ENCODE assay signal across 8 cellular contexts in the genomic region with DNA sequence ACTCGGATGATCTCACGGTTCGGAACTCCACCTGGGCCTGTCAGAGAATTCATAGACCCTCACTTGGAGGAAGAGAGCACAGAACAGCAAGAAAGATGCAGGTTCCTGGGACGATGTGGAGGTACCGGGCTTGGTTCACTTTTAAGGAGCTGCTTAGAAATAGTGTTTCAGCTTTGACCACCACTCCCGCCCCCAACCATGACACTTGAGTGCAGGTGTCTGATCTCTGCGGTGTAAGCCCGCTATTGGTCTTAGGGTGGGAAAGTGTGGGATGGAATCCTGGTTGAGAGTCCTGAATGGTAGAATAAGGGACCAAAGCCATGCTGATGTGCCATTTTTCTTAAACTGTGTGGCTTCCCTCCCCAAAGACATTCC.
A peak's percentile ranks its signal among the peaks of the same experiment; 100 is the strongest.
DNase-seq lines count a peak whose midpoint lies in the region; ATAC-seq, FAIRE-seq and TF ChIP-seq lines count a peak whose summit lies in the region.
"Had no signal": no experiment of that assay in that cellular context is flagged by ENCODE, and none has a peak within 500 bp of the region (broad histone marks: within the 10 kb centered on the region; RNA-seq: fewer than 3 reads in every experiment).

No MANE protein-coding gene starts in this region.

- peaks cover 18% of the 10 kb centered on the region for H3K4me1 ChIP-seq in GM23338 (ENCODE audit: insufficient read depth)
- H3K4me1 ChIP-seq in RWPE2 (ENCODE audit: insufficient read depth, poor library complexity, severe bottlenecking) = peaks cover 19% of the 10 kb centered on the region
- peaks cover 5% of the 10 kb centered on the region for H3K4me1 ChIP-seq in endothelial cell of umbilical vein (ENCODE audit: control insufficient read depth, extremely low read depth, insufficient read depth, low read length)
- peaks cover 0 to 24% (median 19%) of the 10 kb centered on the region in 4 donors for H3K4me1 ChIP-seq in sigmoid colon

- no peaks in the 10 kb centered on the region for H3K36me3 Mint-ChIP-seq in GM23338 (ENCODE audit: low read depth)

- no peak overlapping the region for H3K27ac Mint-ChIP-seq in GM23338

- intact Hi-C loops in endothelial cell of umbilical vein (cut with micrococcal nuclease) (no loop called here), sigmoid colon (cut with DNase I) (no loop called here)

- ATAC-seq in GM23338 = no peak
- ATAC-seq in RWPE2 (ENCODE audit: low read depth) = no peak
- no peak for ATAC-seq in HG03520 (IDR thresholded peaks at IDR 0.05; ENCODE audit: unreplicated experiment)
- no peak for ATAC-seq in GM18498 (IDR thresholded peaks at IDR 0.05; ENCODE audit: unreplicated experiment)

- no peak for FAIRE-seq in endothelial cell of umbilical vein (lab: Jason Lieb, UNC)

- no peak for TF ChIP-seq POLR2A in endothelial cell of umbilical vein (IDR thresholded peaks at IDR 0.05; ENCODE audit: low read depth, low read length)
- TF ChIP-seq POLR2A in sigmoid colon (IDR thresholded peaks at IDR 0.05) = no peak

- H3K27ac ChIP-seq in GM23338 (ENCODE audit: low read depth) (no peak overlapping the region), RWPE2 (ENCODE audit: poor library complexity, severe bottlenecking) (peak overlapping the region; percentile 26), endothelial cell of umbilical vein (ENCODE audit: insufficient read depth, low read depth, low read length) (no peak overlapping the region), sigmoid colon (peak overlapping the region; percentile 51 to 70 (median 58))

- H2AFZ ChIP-seq in GM23338 (peak overlapping the region; percentile 84; the same call in 1 of the 2 replicates), endothelial cell of umbilical vein (ENCODE audit: low read depth, low read length) (no peak overlapping the region)

- H3K4me1 Mint-ChIP-seq in GM23338 = peaks cover 46% of the 10 kb centered on the region

- CTCF ChIA-PET in endothelial cell of umbilical vein (lab: Charles Lee) = interaction anchor here (1.3 to 2.3 kb wide), 4 partner anchors 17 to 265 kb away, joined by 4 to 8 read pairs (median 7); no protein-coding TSS in a partner anchor

- 0 out of 2 replicates have a peak, but pooled peaks cover 5% of the 10 kb centered on the region for H3F3A ChIP-seq in GM23338 (replicated peaks; ENCODE audit: low read depth)

- in situ Hi-C loops in GM13977 (cut with MboI; ENCODE audit: low pct_unique_long_range_greater_than_20kb, low sequenced_read_pairs, unreplicated experiment) = no loop called here

- H3K9me3 Mint-ChIP-seq in GM23338 = no peaks in the 10 kb centered on the region; the same call in 2 of the 3 replicates
- H3K9me3 Mint-ChIP-seq: neural crest cell had no signal

- H3K27me3 ChIP-seq in GM23338 (ENCODE audit: insufficient read depth) = peaks cover 10% of the 10 kb centered on the region
- peaks cover 16% of the 10 kb centered on the region for H3K27me3 ChIP-seq in RWPE2 (ENCODE audit: insufficient read depth, poor library complexity, severe bottlenecking)
- peaks cover 23 to 32% of the 10 kb centered on the region in 2 experiments for H3K27me3 ChIP-seq in endothelial cell of umbilical vein (ENCODE audit: control insufficient read depth in 2 of 2, insufficient read depth in 2 of 2, low read length in 2 of 2)
- peaks cover 39 to 100% (median 73%) of the 10 kb centered on the region in 3 donors for H3K27me3 ChIP-seq in sigmoid colon

- TF ChIP-seq CTCF in GM23338 (conservative IDR thresholded peaks at IDR 0.05; ENCODE audit: low read depth in 2 of 2) (no peak), RWPE2 (IDR thresholded peaks at IDR 0.05; ENCODE audit: poor library complexity, severe bottlenecking) (no peak), endothelial cell of umbilical vein (IDR thresholded peaks at IDR 0.05; ENCODE audit: extremely low read depth in 1 of 2, insufficient read depth in 1 of 2, low read depth in 1 of 2, low read length in 2 of 2) (no peak), sigmoid colon (IDR thresholded peaks at IDR 0.05) (no peak), GM13977 (IDR thresholded peaks at IDR 0.05; ENCODE audit: extremely low read depth, insufficient read depth, missing control alignments) (no peak)

- H4K20me1 ChIP-seq in GM23338 (replicated peaks; ENCODE audit: insufficient read depth) (no peaks in the 10 kb centered on the region), endothelial cell of umbilical vein (replicated peaks; ENCODE audit: control insufficient read depth, extremely low read depth, insufficient read depth, low read length) (no peaks in the 10 kb centered on the region)

- dilution Hi-C loops in endothelial cell of umbilical vein (cut with MboI; ENCODE audit: extremely low pct_ligation_motif_present, low sequenced_read_pairs) = no loop called here

- H3K9me3 ChIP-seq in RWPE2 (ENCODE audit: severe bottlenecking) = no peaks in the 10 kb centered on the region
- H3K9me3 ChIP-seq in endothelial cell of umbilical vein (replicated peaks; ENCODE audit: control insufficient read depth, insufficient read depth, low read length) = no peaks in the 10 kb centered on the region
- H3K9me3 ChIP-seq in sigmoid colon = no peaks in the 10 kb centered on the region

- no peaks in the 10 kb centered on the region for H3K9me2 ChIP-seq in GM23338 (ENCODE audit: insufficient read depth)

- DNase-seq in GM23338 (ENCODE audit: low spot score) (no peak), RWPE2 (ENCODE audit: low spot score) (no peak), endothelial cell of umbilical vein (ENCODE audit: low read depth, low spot score) (no peak), sigmoid colon (no peak), GM13977 (ENCODE audit: low spot score) (no peak)

- POLR2A ChIA-PET in endothelial cell of umbilical vein (lab: Charles Lee) = no interaction called here

- H3K79me2 ChIP-seq in GM23338 (replicated peaks; ENCODE audit: insufficient read depth) (no peaks in the 10 kb centered on the region), endothelial cell of umbilical vein (ENCODE audit: control insufficient read depth, insufficient read depth, low read length) (no peaks in the 10 kb centered on the region)

- H3K9ac ChIP-seq in endothelial cell of umbilical vein (replicated peaks; ENCODE audit: extremely low read depth, insufficient read depth, low read length) = no peak overlapping the region

- no peaks in the 10 kb centered on the region for H3K9me1 ChIP-seq in endothelial cell of umbilical vein (replicated peaks; ENCODE audit: control insufficient read depth, extremely low read depth, insufficient read depth, low read length)

- no TSS peak for BruUV-seq in endothelial cell of umbilical vein (replicated peaks; lab: Mats Ljungman, UMichigan)

- no peak for TF ChIP-seq EP300 in sigmoid colon (IDR thresholded peaks at IDR 0.05)

- peaks cover 14% of the 10 kb centered on the region for H3K27me3 Mint-ChIP-seq in GM23338 (ENCODE audit: insufficient read depth, low read depth, poor library complexity)

- H3K4me3 ChIP-seq in GM23338 (no peak overlapping the region), RWPE2 (ENCODE audit: severe bottlenecking) (no peak overlapping the region), endothelial cell of umbilical vein (replicated peaks in 1 of 3; ENCODE audit: insufficient read depth in 1 of 3, low read depth in 1 of 3, low read length in 3 of 3) (no peak overlapping the region), sigmoid colon (no peak overlapping the region)

- H3K36me3 ChIP-seq in GM23338 (ENCODE audit: insufficient read depth) (no peaks in the 10 kb centered on the region), RWPE2 (ENCODE audit: low read depth) (no peaks in the 10 kb centered on the region), endothelial cell of umbilical vein (ENCODE audit: control insufficient read depth in 2 of 2, extremely low read depth in 1 of 2, insufficient read depth in 2 of 2, low read length in 2 of 2) (no peaks in the 10 kb centered on the region), sigmoid colon (no peaks in the 10 kb centered on the region)

- H3K4me3 Mint-ChIP-seq in GM23338 = no peak overlapping the region

- H3K4me2 ChIP-seq in GM23338 (no peak overlapping the region; the same call in 1 of the 2 replicates), endothelial cell of umbilical vein (ENCODE audit: insufficient read depth, low read length) (peak overlapping the region; percentile 84)

- WGBS in sigmoid colon, 2 donors = 60 to 68% methylated on average over 8 of the region's 8 CpGs

TF ChIP-seq in GM23338, 12 proteins besides CTCF, POLR2A, EP300 and RAD21 (continues in another document):
- no peak for TF ChIP-seq ZNF331 (CRISPR knock-in tag; IDR thresholded peaks at IDR 0.05; ENCODE audit: low read depth)
- TF ChIP-seq NANOG (IDR thresholded peaks at IDR 0.05; ENCODE audit: borderline replicate concordance) = no peak
- TF ChIP-seq EZH2phosphoT487 (IDR thresholded peaks at IDR 0.05; ENCODE audit: unreplicated experiment) = no peak
- no peak for TF ChIP-seq CREB1 (CRISPR knock-in tag; IDR thresholded peaks at IDR 0.05; ENCODE audit: low read depth)
- TF ChIP-seq ZNF114 (CRISPR knock-in tag; IDR thresholded peaks at IDR 0.05) = no peak

TF ChIP-seq in endothelial cell of umbilical vein, 7 proteins besides CTCF, POLR2A, EP300 and RAD21:
- TF ChIP-seq EZH2 (IDR thresholded peaks at IDR 0.05; ENCODE audit: borderline replicate concordance, low read depth, low read length, severe bottlenecking) = no peak
- no peak for TF ChIP-seq MYC (IDR thresholded peaks at IDR 0.05; ENCODE audit: low read depth, low read length)
- TF ChIP-seq, protein P1, sequence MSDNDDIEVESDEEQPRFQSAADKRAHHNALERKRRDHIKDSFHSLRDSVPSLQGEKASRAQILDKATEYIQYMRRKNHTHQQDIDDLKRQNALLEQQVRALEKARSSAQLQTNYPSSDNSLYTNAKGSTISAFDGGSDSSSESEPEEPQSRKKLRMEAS (IDR thresholded peaks at IDR 0.05; ENCODE audit: insufficient read depth, insufficient read length) = no peak
- no peak for TF ChIP-seq GATA2 (IDR thresholded peaks at IDR 0.05; ENCODE audit: insufficient read depth, insufficient read length, low read depth, low read length)
- no peak for TF ChIP-seq POLR2AphosphoS5 (IDR thresholded peaks at IDR 0.05; ENCODE audit: insufficient read depth, low read depth, low read length)
- TF ChIP-seq FOS (IDR thresholded peaks at IDR 0.05; ENCODE audit: borderline replicate concordance, insufficient read depth, low read length) = no peak
- no peak for TF ChIP-seq JUN (IDR thresholded peaks at IDR 0.05; ENCODE audit: borderline replicate concordance, insufficient read depth, insufficient read length, low read depth)

Comparison
In these comparisons a context has a peak if more than half of its experiments do, and no peak if none do; other contexts are left out.
1. H3K27ac ChIP-seq: peak in RWPE2 (single experiment) and sigmoid colon (4 of 4); none in GM23338 (single experiment) and endothelial cell of umbilical vein (single experiment).